1 cellular context compared by ENCODE assay signal in the genomic region with DNA sequence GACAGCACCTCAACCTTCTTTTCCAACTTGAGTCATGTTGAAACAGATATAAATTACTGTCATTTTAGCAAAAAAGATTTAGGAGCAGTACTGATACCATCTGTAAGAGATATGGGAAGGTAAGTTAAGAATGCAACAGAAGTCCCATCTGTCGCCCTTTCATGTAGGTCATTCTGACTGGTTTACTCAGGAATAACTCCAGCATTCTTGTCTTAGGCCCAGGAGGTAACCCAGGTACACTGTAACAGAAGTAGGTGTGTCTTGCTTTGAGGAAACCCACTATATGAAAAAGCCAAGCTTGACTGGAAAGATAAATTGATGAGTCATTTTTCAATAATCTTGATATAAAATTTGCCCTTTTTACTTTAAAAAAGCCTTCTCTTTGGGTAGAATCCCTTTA.
TF ChIP-seq lines count a peak whose summit lies in the region.

No MANE protein-coding gene starts in this region.

TF ChIP-seq in HepG2, 621 proteins besides CTCF, POLR2A, EP300 and RAD21 (continued from another document):
- TF ChIP-seq, protein P1, sequence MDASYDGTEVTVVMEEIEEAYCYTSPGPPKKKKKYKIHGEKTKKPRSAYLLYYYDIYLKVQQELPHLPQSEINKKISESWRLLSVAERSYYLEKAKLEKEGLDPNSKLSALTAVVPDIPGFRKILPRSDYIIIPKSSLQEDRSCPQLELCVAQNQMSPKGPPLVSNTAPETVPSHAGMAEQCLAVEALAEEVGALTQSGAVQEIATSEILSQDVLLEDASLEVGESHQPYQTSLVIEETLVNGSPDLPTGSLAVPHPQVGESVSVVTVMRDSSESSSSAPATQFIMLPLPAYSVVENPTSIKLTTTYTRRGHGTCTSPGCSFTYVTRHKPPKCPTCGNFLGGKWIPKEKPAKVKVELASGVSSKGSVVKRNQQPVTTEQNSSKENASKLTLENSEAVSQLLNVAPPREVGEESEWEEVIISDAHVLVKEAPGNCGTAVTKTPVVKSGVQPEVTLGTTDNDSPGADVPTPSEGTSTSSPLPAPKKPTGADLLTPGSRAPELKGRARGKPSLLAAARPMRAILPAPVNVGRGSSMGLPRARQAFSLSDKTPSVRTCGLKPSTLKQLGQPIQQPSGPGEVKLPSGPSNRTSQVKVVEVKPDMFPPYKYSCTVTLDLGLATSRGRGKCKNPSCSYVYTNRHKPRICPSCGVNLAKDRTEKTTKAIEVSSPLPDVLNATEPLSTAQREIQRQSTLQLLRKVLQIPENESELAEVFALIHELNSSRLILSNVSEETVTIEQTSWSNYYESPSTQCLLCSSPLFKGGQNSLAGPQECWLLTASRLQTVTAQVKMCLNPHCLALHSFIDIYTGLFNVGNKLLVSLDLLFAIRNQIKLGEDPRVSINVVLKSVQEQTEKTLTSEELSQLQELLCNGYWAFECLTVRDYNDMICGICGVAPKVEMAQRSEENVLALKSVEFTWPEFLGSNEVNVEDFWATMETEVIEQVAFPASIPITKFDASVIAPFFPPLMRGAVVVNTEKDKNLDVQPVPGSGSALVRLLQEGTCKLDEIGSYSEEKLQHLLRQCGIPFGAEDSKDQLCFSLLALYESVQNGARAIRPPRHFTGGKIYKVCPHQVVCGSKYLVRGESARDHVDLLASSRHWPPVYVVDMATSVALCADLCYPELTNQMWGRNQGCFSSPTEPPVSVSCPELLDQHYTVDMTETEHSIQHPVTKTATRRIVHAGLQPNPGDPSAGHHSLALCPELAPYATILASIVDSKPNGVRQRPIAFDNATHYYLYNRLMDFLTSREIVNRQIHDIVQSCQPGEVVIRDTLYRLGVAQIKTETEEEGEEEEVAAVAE (CRISPR knock-in tag; IDR thresholded peaks at IDR 0.05; ENCODE audit: borderline replicate concordance) = no peak
- TF ChIP-seq ZFYVE20 (CRISPR knock-in tag; IDR thresholded peaks at IDR 0.05; ENCODE audit: borderline replicate concordance, low read depth) (no peak), ZNF569 (CRISPR knock-in tag; IDR thresholded peaks at IDR 0.05; ENCODE audit: borderline replicate concordance) (no peak)
